31 cellular contexts compared by ENCODE assay signal in the genomic region with DNA sequence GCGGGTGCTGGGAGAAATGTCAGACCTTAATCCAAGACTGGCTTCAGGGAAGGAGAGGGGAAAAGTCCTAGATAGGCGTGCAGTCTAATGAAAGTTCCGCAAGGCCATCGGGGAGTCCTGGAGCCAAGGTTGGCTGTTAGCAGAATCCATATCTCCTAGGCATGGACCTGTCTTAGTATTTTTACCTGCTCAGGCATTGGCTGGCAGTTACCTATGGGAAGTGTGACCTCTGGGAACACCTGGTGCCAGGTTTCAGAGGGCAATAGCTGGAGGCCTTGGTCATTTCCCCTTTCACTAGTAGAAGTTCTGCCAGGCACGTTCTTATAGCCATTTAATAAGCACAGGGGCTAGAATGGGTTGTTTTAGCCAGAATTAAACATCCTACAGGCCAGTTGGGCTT.
"Had no signal": no experiment of that assay in that cellular context is flagged by ENCODE, and none has a peak within 500 bp of the region (broad histone marks: within the 10 kb centered on the region; RNA-seq: fewer than 3 reads in every experiment).

No MANE protein-coding gene starts in this region.

- H3K4me3 ChIP-seq: cardiac muscle cell had no signal

- DNase-seq: activated B cell treated with CpG ODN at 0.5 μM for 24 hours; activated CD4-positive, alpha-beta memory T cell treated with anti-CD3 and anti-CD28 coated beads, Interleukin-2, amount 10 ng/mL, durations not matched to agents 7 days and 5 days; activated CD4-positive, alpha-beta T cell treated with anti-CD3 and anti-CD28 coated beads for 48 hours; activated CD4-positive, alpha-beta T cell treated with anti-CD3 and anti-CD28 coated beads, Interleukin-2, amount 10 ng/mL, durations not matched to agents 7 days and 5 days; activated CD4-positive, alpha-beta T cell treated with anti-CD3 and anti-CD28 coated beads, Interleukin-2, amount 50 U/mL, for 48 hours; activated CD4-positive, CD25-positive, alpha-beta regulatory T cell treated with anti-CD3 and anti-CD28 coated beads, Interleukin-2, amount 50 U/mL, for 72 hours; activated CD8-positive, alpha-beta memory T cell treated with anti-CD3 and anti-CD28 coated beads, Interleukin-2, amount 50 U/mL, for 4 hours; activated CD8-positive, alpha-beta T cell treated with anti-CD3 and anti-CD28 coated beads, Interleukin-2, amount 10 ng/mL, durations not matched to agents 7 days and 5 days; activated effector memory CD4-positive, alpha-beta T cell treated with Interleukin-2 at 50 U/mL for 16 hours; activated gamma-delta T cell; activated naive CD4-positive, alpha-beta T cell treated with anti-CD3 and anti-CD28 coated beads, Interleukin-2, amount 10 ng/mL, durations not matched to agents 7 days and 5 days; activated naive CD4-positive, alpha-beta T cell treated with Interleukin-2 at 50 U/mL for 16 hours; activated naive CD8-positive, alpha-beta T cell treated with anti-CD3 and anti-CD28 coated beads, Interleukin-2, amount 10 ng/mL, durations not matched to agents 7 days and 5 days; activated naive CD8-positive, alpha-beta T cell treated with anti-CD3 and anti-CD28 coated beads, Interleukin-2, amount 50 U/mL, for 24 hours; activated T-cell treated with anti-CD3 and anti-CD28 coated beads, Interleukin-2, amount 50 U/mL, for 24 hours; activated T-cell treated with anti-CD3 and anti-CD28 coated beads, Interleukin-2, amount 50 U/mL, for 48 hours; aorta; caudate nucleus; cerebellar nuclear complex; T-cell; T-helper 17 cell had no signal

- H3K9me3 Mint-ChIP-seq: activated CD4-positive, alpha-beta memory T cell treated with anti-CD3 and anti-CD28 coated beads, Interleukin-2, amount 10 ng/mL, durations not matched to agents 7 days and 5 days; activated CD4-positive, alpha-beta T cell treated with anti-CD3 and anti-CD28 coated beads, Interleukin-2, amount 10 ng/mL, durations not matched to agents 7 days and 5 days; activated naive CD4-positive, alpha-beta T cell treated with anti-CD3 and anti-CD28 coated beads, Interleukin-2, amount 10 ng/mL, durations not matched to agents 7 days and 5 days; activated naive CD8-positive, alpha-beta T cell treated with anti-CD3 and anti-CD28 coated beads, Interleukin-2, amount 10 ng/mL, durations not matched to agents 7 days and 5 days; activated naive CD8-positive, alpha-beta T cell treated with anti-CD3 and anti-CD28 coated beads, Interleukin-2, amount 50 U/mL, for 24 hours; activated T-cell treated with anti-CD3 and anti-CD28 coated beads, Interleukin-2, amount 50 U/mL, for 24 hours; activated T-helper 2 cell treated with anti-CD3 and anti-CD28 coated beads, Interferon-gamma antibody, Interleukin-2, Interleukin-4, amounts not matched to agents 10 μg/mL and 5 μg/mL and 100 μg/mL, durations not matched to agents 14 hours and 24 hours and 36 hours; brain; central memory CD8-positive, alpha-beta T cell had no signal

- H3K27ac Mint-ChIP-seq: activated B cell treated with CpG ODN at 0.5 μM for 24 hours; activated CD4-positive, alpha-beta memory T cell treated with anti-CD3 and anti-CD28 coated beads, Interleukin-2, amount 10 ng/mL, durations not matched to agents 7 days and 5 days; activated CD4-positive, alpha-beta T cell treated with anti-CD3 and anti-CD28 coated beads, Interleukin-2, amount 10 ng/mL, durations not matched to agents 7 days and 5 days; activated CD8-positive, alpha-beta T cell treated with anti-CD3 and anti-CD28 coated beads, Interleukin-2, amount 10 ng/mL, durations not matched to agents 7 days and 5 days; activated naive CD4-positive, alpha-beta T cell treated with anti-CD3 and anti-CD28 coated beads, Interleukin-2, amount 10 ng/mL, durations not matched to agents 7 days and 5 days; activated naive CD4-positive, alpha-beta T cell treated with anti-CD3 and anti-CD28 coated beads, Interleukin-2, amount 50 U/mL, for 24 hours; activated naive CD8-positive, alpha-beta T cell; activated naive CD8-positive, alpha-beta T cell treated with anti-CD3 and anti-CD28 coated beads, Interleukin-2, amount 10 ng/mL, durations not matched to agents 7 days and 5 days; activated naive CD8-positive, alpha-beta T cell treated with anti-CD3 and anti-CD28 coated beads, Interleukin-2, amount 50 U/mL, for 24 hours; activated T-cell treated with anti-CD3 and anti-CD28 coated beads, Interleukin-2, amount 50 U/mL, for 24 hours; activated T-helper 2 cell treated with anti-CD3 and anti-CD28 coated beads, Interferon-gamma antibody, Interleukin-2, Interleukin-4, amounts not matched to agents 10 μg/mL and 5 μg/mL and 100 μg/mL, durations not matched to agents 14 hours and 24 hours and 36 hours; brain; T-cell; T-helper 17 cell had no signal

- H3K27me3 Mint-ChIP-seq: activated B cell treated with CpG ODN at 0.5 μM for 24 hours; activated CD4-positive, alpha-beta memory T cell treated with anti-CD3 and anti-CD28 coated beads, Interleukin-2, amount 10 ng/mL, durations not matched to agents 7 days and 5 days; activated CD4-positive, alpha-beta T cell treated with anti-CD3 and anti-CD28 coated beads, Interleukin-2, amount 10 ng/mL, durations not matched to agents 7 days and 5 days; activated naive CD4-positive, alpha-beta T cell treated with anti-CD3 and anti-CD28 coated beads, Interleukin-2, amount 10 ng/mL, durations not matched to agents 7 days and 5 days; activated naive CD8-positive, alpha-beta T cell; activated naive CD8-positive, alpha-beta T cell treated with anti-CD3 and anti-CD28 coated beads, Interleukin-2, amount 10 ng/mL, durations not matched to agents 7 days and 5 days; activated naive CD8-positive, alpha-beta T cell treated with anti-CD3 and anti-CD28 coated beads, Interleukin-2, amount 50 U/mL, for 24 hours; activated T-cell treated with anti-CD3 and anti-CD28 coated beads, Interleukin-2, amount 50 U/mL, for 24 hours; central memory CD8-positive, alpha-beta T cell; T-cell; T-helper 17 cell had no signal

- H3K4me1 Mint-ChIP-seq: activated B cell treated with CpG ODN at 0.5 μM for 24 hours; activated CD4-positive, alpha-beta memory T cell treated with anti-CD3 and anti-CD28 coated beads, Interleukin-2, amount 10 ng/mL, durations not matched to agents 7 days and 5 days; activated CD4-positive, alpha-beta T cell treated with anti-CD3 and anti-CD28 coated beads, Interleukin-2, amount 10 ng/mL, durations not matched to agents 7 days and 5 days; activated naive CD4-positive, alpha-beta T cell treated with anti-CD3 and anti-CD28 coated beads, Interleukin-2, amount 10 ng/mL, durations not matched to agents 7 days and 5 days; activated naive CD4-positive, alpha-beta T cell treated with anti-CD3 and anti-CD28 coated beads, Interleukin-2, amount 50 U/mL, for 24 hours; activated naive CD8-positive, alpha-beta T cell treated with anti-CD3 and anti-CD28 coated beads, Interleukin-2, amount 10 ng/mL, durations not matched to agents 7 days and 5 days; activated naive CD8-positive, alpha-beta T cell treated with anti-CD3 and anti-CD28 coated beads, Interleukin-2, amount 50 U/mL, for 24 hours; central memory CD8-positive, alpha-beta T cell; T-cell; T-helper 17 cell had no signal

- FAIRE-seq: astrocyte, bronchial epithelial cell, TTC549 had no signal

- H3K27me3 ChIP-seq: cardiac muscle cell had no signal

- H3K4me3 Mint-ChIP-seq: activated B cell treated with CpG ODN at 0.5 μM for 24 hours; activated CD4-positive, alpha-beta memory T cell treated with anti-CD3 and anti-CD28 coated beads, Interleukin-2, amount 10 ng/mL, durations not matched to agents 7 days and 5 days; activated CD4-positive, alpha-beta T cell treated with anti-CD3 and anti-CD28 coated beads, Interleukin-2, amount 10 ng/mL, durations not matched to agents 7 days and 5 days; activated CD8-positive, alpha-beta T cell treated with anti-CD3 and anti-CD28 coated beads, Interleukin-2, amount 10 ng/mL, durations not matched to agents 7 days and 5 days; activated naive CD4-positive, alpha-beta T cell treated with anti-CD3 and anti-CD28 coated beads, Interleukin-2, amount 10 ng/mL, durations not matched to agents 7 days and 5 days; activated naive CD4-positive, alpha-beta T cell treated with anti-CD3 and anti-CD28 coated beads, Interleukin-2, amount 50 U/mL, for 24 hours; activated naive CD8-positive, alpha-beta T cell; activated naive CD8-positive, alpha-beta T cell treated with anti-CD3 and anti-CD28 coated beads, Interleukin-2, amount 10 ng/mL, durations not matched to agents 7 days and 5 days; activated naive CD8-positive, alpha-beta T cell treated with anti-CD3 and anti-CD28 coated beads, Interleukin-2, amount 50 U/mL, for 24 hours; activated T-cell treated with anti-CD3 and anti-CD28 coated beads, Interleukin-2, amount 50 U/mL, for 24 hours; brain; central memory CD8-positive, alpha-beta T cell; T-cell; T-helper 17 cell had no signal

- H3K27ac ChIP-seq: cardiac muscle cell, VCaP had no signal

- H3K36me3 ChIP-seq: cardiac muscle cell had no signal

- ATAC-seq: activated CD8-positive, alpha-beta T cell treated with anti-CD3 and anti-CD28 coated beads, Interleukin-2, amount 10 ng/mL, durations not matched to agents 7 days and 5 days; activated naive CD8-positive, alpha-beta T cell treated with anti-CD3 and anti-CD28 coated beads, Interleukin-2, amount 50 U/mL, for 24 hours; T-cell; T-helper 17 cell had no signal

- H3K36me3 Mint-ChIP-seq: activated naive CD4-positive, alpha-beta T cell treated with anti-CD3 and anti-CD28 coated beads, Interleukin-2, amount 10 ng/mL, durations not matched to agents 7 days and 5 days; activated naive CD4-positive, alpha-beta T cell treated with anti-CD3 and anti-CD28 coated beads, Interleukin-2, amount 50 U/mL, for 24 hours; activated naive CD8-positive, alpha-beta T cell; activated naive CD8-positive, alpha-beta T cell treated with anti-CD3 and anti-CD28 coated beads, Interleukin-2, amount 10 ng/mL, durations not matched to agents 7 days and 5 days; brain; T-cell had no signal
